9 cellular contexts compared by ENCODE assay signal in the genomic region with DNA sequence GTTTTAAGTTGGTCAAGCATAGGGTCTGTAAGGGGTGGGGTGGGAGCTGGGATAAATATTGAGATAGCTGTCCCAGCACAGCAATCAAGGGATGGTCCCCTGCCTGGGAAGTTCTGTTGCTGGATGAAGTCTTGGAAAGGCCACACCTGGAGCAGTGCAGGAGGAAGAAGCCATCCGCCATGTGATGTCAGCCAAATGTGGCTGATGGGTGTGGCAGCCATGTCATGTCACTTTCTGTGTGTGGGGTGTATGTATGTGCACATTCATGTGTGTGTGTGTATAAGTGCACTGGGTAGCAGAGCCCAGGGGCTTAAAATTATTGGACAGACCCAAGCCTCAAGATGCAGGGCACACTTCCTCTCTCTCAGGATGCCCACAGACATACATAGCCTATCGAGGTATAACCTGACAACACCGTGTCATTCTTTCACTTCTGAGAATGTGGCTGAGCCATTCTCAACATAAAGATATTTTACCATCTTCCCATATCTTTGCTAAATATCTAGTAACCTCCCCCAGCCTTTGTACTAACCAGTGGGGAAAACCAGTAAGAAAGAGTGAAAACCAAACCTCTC. TPM values are rescaled to one million over a fixed set of nuclear protein-coding genes. Genes with fewer than 3 reads are reported as not detected.
A peak's percentile ranks its signal among the peaks of the same experiment; 100 is the strongest.
DNase-seq lines count a peak whose midpoint lies in the region; ATAC-seq and TF ChIP-seq lines count a peak whose summit lies in the region.
"Had no signal": no experiment of that assay in that cellular context is flagged by ENCODE, and none has a peak within 500 bp of the region (broad histone marks: within the 10 kb centered on the region; RNA-seq: fewer than 3 reads in every experiment).

No MANE protein-coding gene starts in this region.

- TF ChIP-seq CTCF in MM.1S (IDR thresholded peaks at IDR 0.05; ENCODE audit: low read length) = no peak
- no peak for TF ChIP-seq CTCF in natural killer cell (IDR thresholded peaks at IDR 0.05)
- no peak for TF ChIP-seq CTCF in hepatocyte (IDR thresholded peaks at IDR 0.05; ENCODE audit: poor library complexity)
- no peak for TF ChIP-seq CTCF in prostate gland (IDR thresholded peaks at IDR 0.05)

- H3K4me3 Mint-ChIP-seq in natural killer cell = peak overlapping the region; percentile 64

- H4K20me1 ChIP-seq in MM.1S (ENCODE audit: insufficient read depth, low read length) (no peaks in the 10 kb centered on the region), hepatocyte (ENCODE audit: insufficient read depth, poor library complexity, severe bottlenecking) (no peaks in the 10 kb centered on the region)

- H3K9me3 Mint-ChIP-seq in natural killer cell = no peaks in the 10 kb centered on the region

- H3K4me1 ChIP-seq in MM.1S (ENCODE audit: low read length) (peaks cover 26% of the 10 kb centered on the region), hepatocyte (ENCODE audit: insufficient read depth) (peaks cover 12% of the 10 kb centered on the region), prostate gland (replicated peaks) (peaks cover 19% of the 10 kb centered on the region)
- H3K4me1 ChIP-seq: ascending aorta had no signal

- WGBS in hepatocyte (ENCODE audit: low lambda C conversion rate, missing lambda C conversion rate) = 98% methylated on average over 3 of the region's 3 CpGs
- WGBS in prostate gland = 89% methylated on average over 3 of the region's 3 CpGs

- H3K79me2 ChIP-seq in MM.1S (ENCODE audit: low read length) (no peaks in the 10 kb centered on the region), hepatocyte (no peaks in the 10 kb centered on the region)

- ATAC-seq in GM18867 (IDR thresholded peaks at IDR 0.05; ENCODE audit: unreplicated experiment) (peak; percentile 63), GM21717 (IDR thresholded peaks at IDR 0.05; ENCODE audit: unreplicated experiment) (peak; percentile 65), natural killer cell (peak; percentile 41 to 45 (median 43))

- H3K9me3 ChIP-seq in MM.1S (replicated peaks; ENCODE audit: insufficient read depth, low read length) (no peaks in the 10 kb centered on the region), hepatocyte (ENCODE audit: low read depth) (no peaks in the 10 kb centered on the region), prostate gland (no peaks in the 10 kb centered on the region)
- H3K9me3 ChIP-seq: ascending aorta had no signal

- H2AFZ ChIP-seq in MM.1S (ENCODE audit: low read length) (no peak overlapping the region), hepatocyte (no peak overlapping the region)

- no peak for DNase-seq in MM.1S
- DNase-seq in natural killer cell = no peak
- DNase-seq in NCI-H2107 treated with DMSO at 0.1 percent for 48 hours (lab: John Stamatoyannopoulos, UW; ENCODE audit: unreplicated experiment) = no peak
- DNase-seq in NCI-H446 treated with DMSO at 0.1 percent for 48 hours (lab: John Stamatoyannopoulos, UW) = no peak
- no peak for DNase-seq in hepatocyte (ENCODE audit: low spot score)
- DNase-seq in prostate gland (ENCODE audit: low spot score) = no peak

- TF ChIP-seq POLR2A in prostate gland (IDR thresholded peaks at IDR 0.05) = no peak

- intact Hi-C loops in natural killer cell (cut with micrococcal nuclease) (no loop called here), prostate gland (cut with DNase I) (no loop called here)

- H3K4me1 Mint-ChIP-seq in natural killer cell = peaks cover 52 to 60% of the 10 kb centered on the region in 2 donors

- no peaks in the 10 kb centered on the region for H3K36me3 ChIP-seq in MM.1S (replicated peaks; ENCODE audit: insufficient read depth, low read length)
- no peaks in the 10 kb centered on the region for H3K36me3 ChIP-seq in hepatocyte (replicated peaks; ENCODE audit: insufficient read depth, low read depth)
- peaks cover 0 to 3% of the 10 kb centered on the region in 2 donors for H3K36me3 ChIP-seq in prostate gland
- H3K36me3 ChIP-seq: ascending aorta had no signal

- peaks cover 26% of the 10 kb centered on the region for H3K36me3 Mint-ChIP-seq in natural killer cell

- H3K9me2 ChIP-seq in MM.1S (replicated peaks; ENCODE audit: insufficient read depth, low read length) (no peaks in the 10 kb centered on the region), hepatocyte (replicated peaks; ENCODE audit: insufficient read depth) (no peaks in the 10 kb centered on the region)

- H3F3A ChIP-seq in MM.1S (ENCODE audit: insufficient read depth, low read length) = peaks cover 3% of the 10 kb centered on the region; the same call in 1 of the 2 replicates

- H3K4me3 ChIP-seq in MM.1S (ENCODE audit: low read length) (peak overlapping the region; percentile 5; the same call in 1 of the 2 replicates), hepatocyte (no peak overlapping the region), prostate gland (no peak overlapping the region)
- H3K4me3 ChIP-seq: ascending aorta had no signal

- no peak overlapping the region for H3K9ac ChIP-seq in MM.1S (ENCODE audit: low read length)

- peak overlapping the region; percentile 28; the same call in 1 of the 2 replicates for H3K4me2 ChIP-seq in MM.1S (ENCODE audit: low read depth, low read length)
- no peak overlapping the region for H3K4me2 ChIP-seq in hepatocyte

- no peaks in the 10 kb centered on the region for H3K27me3 Mint-ChIP-seq in natural killer cell (ENCODE audit: low read depth in 2 of 2)

- H3K27me3 ChIP-seq in MM.1S (replicated peaks; ENCODE audit: insufficient read depth, low read length) (no peaks in the 10 kb centered on the region), hepatocyte (no peaks in the 10 kb centered on the region), prostate gland (replicated peaks; ENCODE audit: insufficient read depth) (no peaks in the 10 kb centered on the region)
- H3K27me3 ChIP-seq: ascending aorta had no signal

- H3K27ac Mint-ChIP-seq in natural killer cell = peak overlapping the region; percentile 87 to 88

- H3K27ac ChIP-seq in MM.1S (ENCODE audit: low read length) = peak overlapping the region; percentile 13; the same call in 1 of the 2 replicates
- H3K27ac ChIP-seq in hepatocyte = no peak overlapping the region
- H3K27ac ChIP-seq in prostate gland = peak overlapping the region in 1 of 2 donors; percentile 86
- H3K27ac ChIP-seq: ascending aorta had no signal

RNA-seq across cellular contexts. Expression of gene TNFSF10, which starts 11.4 kb away (rescaled TPM):
- total RNA-seq in natural killer cell (10 to 100 TPM in 2 of 3 donors, 1 to 10 TPM in 1; 9.5 to 27.7 (median 18.4) TPM), hepatocyte (21.3 and 21.9 TPM in 2 replicates), prostate gland (100 to 1,000 TPM in 1 of 2 donors, 10 to 100 TPM in 1; 70.6 to 126 TPM)
- 12.7 and 13.0 TPM in 2 replicates for polyA plus RNA-seq in hepatocyte
